ENCODE assay signal across 1 cellular context in genomic region chr6:22765015-22765414, GRCh38.
TF ChIP-seq lines count a peak whose summit lies in the region.

No MANE protein-coding gene starts in this region.

TF ChIP-seq in SK-N-SH treated with all-trans-retinoic acid at 6 μM for 48 hours, 23 proteins besides CTCF, POLR2A, EP300 and RAD21 (continued from another document):
- TF ChIP-seq PATZ1 (CRISPR knock-in tag; IDR thresholded peaks at IDR 0.05; ENCODE audit: borderline replicate concordance) (no peak), BACH2 (CRISPR knock-in tag; IDR thresholded peaks at IDR 0.05; ENCODE audit: borderline replicate concordance) (no peak), TCF4 (CRISPR knock-in tag; IDR thresholded peaks at IDR 0.05; ENCODE audit: borderline replicate concordance) (no peak)
TF ChIP-seq in SK-N-SH treated with all-trans-retinoic acid at 6 μM for 48 hours: peak in this region for 0.
